Comparison of ENCODE assay signal across 13 cellular contexts in genomic region chr7:74283858-74284447, GRCh38. TPM values are rescaled to one million over a fixed set of nuclear protein-coding genes. Genes with fewer than 3 reads are reported as not detected.
DNase-seq lines count a peak whose midpoint lies in the region; TF ChIP-seq lines count a peak whose summit lies in the region.
"Had no signal": no experiment of that assay in that cellular context is flagged by ENCODE, and none has a peak within 500 bp of the region (broad histone marks: within the 10 kb centered on the region; RNA-seq: fewer than 3 reads in every experiment).

No MANE protein-coding gene starts in this region.

- peak overlapping the region; percentile 22 for H3K27ac Mint-ChIP-seq in glutamatergic neuron (ENCODE audit: unreplicated experiment)
- H3K27ac Mint-ChIP-seq: stimulated activated naive CD8-positive, alpha-beta T cell treated with anti-CD3 and anti-CD28 coated beads, Interleukin-15, Interleukin-2, amounts not matched to agents 100 ng/mL and 50 ng/mL, for 24 hours had no signal

- H3K27ac ChIP-seq in Peyer's patch (peak overlapping the region in 3 of 4 donors; percentile 73 to 87 (median 87)), substantia nigra (ENCODE audit: low read depth, low read length, poor library complexity, severe bottlenecking) (peak overlapping the region; percentile 56)

- no peaks in the 10 kb centered on the region for H3K36me3 ChIP-seq in Peyer's patch

- peaks cover 15% of the 10 kb centered on the region for H3K4me1 Mint-ChIP-seq in glutamatergic neuron (ENCODE audit: low read depth, unreplicated experiment)

- peaks cover 17% of the 10 kb centered on the region for H3K27me3 Mint-ChIP-seq in glutamatergic neuron (ENCODE audit: unreplicated experiment)

- no peak overlapping the region for H3K4me3 Mint-ChIP-seq in glutamatergic neuron (ENCODE audit: unreplicated experiment)
- H3K4me3 Mint-ChIP-seq: stimulated activated naive CD8-positive, alpha-beta T cell treated with anti-CD3 and anti-CD28 coated beads, Interleukin-15, Interleukin-2, amounts not matched to agents 100 ng/mL and 50 ng/mL, for 24 hours had no signal

- no peaks in the 10 kb centered on the region for H3K36me3 Mint-ChIP-seq in glutamatergic neuron (ENCODE audit: unreplicated experiment)

- peaks cover 8 to 64% (median 16%) of the 10 kb centered on the region in 4 donors for H3K4me1 ChIP-seq in Peyer's patch

- peak; percentile 71 for DNase-seq in DMS 273 (lab: John Stamatoyannopoulos, UW; ENCODE audit: unreplicated experiment)
- DNase-seq in DMS 273 treated with DMSO at 0.1 percent for 48 hours (lab: John Stamatoyannopoulos, UW) = no peak
- no peak for DNase-seq in Peyer's patch
- peak; percentile 47 for DNase-seq in glutamatergic neuron
- DNase-seq in substantia nigra (lab: John Stamatoyannopoulos, UW) = peak in 33 of 49 donors; percentile 9 to 69 (median 28)
- no peak for DNase-seq in GM13976 (ENCODE audit: low spot score)
- no peak for DNase-seq in activated CD8-positive, alpha-beta memory T cell treated with anti-CD3 and anti-CD28 coated beads for 24 hours
- no peak for DNase-seq in HCEC 1CT
- DNase-seq: activated naive CD4-positive, alpha-beta T cell treated with Interleukin-2 at 50 U/mL for 16 hours; NCI-H1092 treated with DMSO at 0.1 percent for 48 hours; NCI-H446; SHP77 treated with DMSO at 0.1 percent for 48 hours had no signal

- H3K9me3 Mint-ChIP-seq in glutamatergic neuron (ENCODE audit: unreplicated experiment) = peaks cover 9% of the 10 kb centered on the region
- H3K9me3 Mint-ChIP-seq: stimulated activated naive CD8-positive, alpha-beta T cell treated with anti-CD3 and anti-CD28 coated beads, Interleukin-15, Interleukin-2, amounts not matched to agents 100 ng/mL and 50 ng/mL, for 24 hours had no signal

- H3K4me3 ChIP-seq in Peyer's patch = no peak overlapping the region

- no peaks in the 10 kb centered on the region for H3K27me3 ChIP-seq in Peyer's patch

- no peak for TF ChIP-seq CTCF in Peyer's patch (IDR thresholded peaks at IDR 0.05)
- TF ChIP-seq CTCF in glutamatergic neuron (IDR thresholded peaks at IDR 0.05; ENCODE audit: partially characterized antibody, unreplicated experiment) = no peak
- TF ChIP-seq CTCF in GM13976 (IDR thresholded peaks at IDR 0.05; ENCODE audit: borderline replicate concordance, control extremely low read depth, extremely low read depth, insufficient read depth, missing control alignments) = no peak

- in situ Hi-C loops in GM13976 (cut with MboI; ENCODE audit: low sequenced_read_pairs, unreplicated experiment) = no loop called here

- no peaks in the 10 kb centered on the region for H3K9me3 ChIP-seq in Peyer's patch

- no peak for TF ChIP-seq POLR2A in Peyer's patch (IDR thresholded peaks at IDR 0.05)

RNA-seq across cellular contexts. Expression of gene CLIP2, which starts 5.3 kb away (rescaled TPM):
- total RNA-seq in Peyer's patch = 100 to 1,000 TPM in 1 of 4 donors, 10 to 100 TPM in 3; 35.4 to 212 (median 76.6) TPM
- 96.1 TPM for total RNA-seq in glutamatergic neuron (ENCODE audit: unreplicated experiment)

RNA-seq across cellular contexts. Expression of gene RFC2, which starts 29.8 kb away (rescaled TPM):
- total RNA-seq in Peyer's patch = 10 to 100 TPM in 1 of 4 donors, 1 to 10 TPM in 3; 5.8 to 23.1 (median 7.3) TPM
- total RNA-seq in glutamatergic neuron (ENCODE audit: unreplicated experiment) = 16.8 TPM

Comparison
In these comparisons a context has a peak if more than half of its experiments do, and no peak if none do; other contexts are left out.
1. DNase-seq: peak in DMS 273 (single experiment), glutamatergic neuron (single experiment) and substantia nigra (33 of 49); none in DMS 273 treated with DMSO at 0.1 percent for 48 hours (single experiment), Peyer's patch (0 of 3), GM13976 (single experiment), activated CD8-positive, alpha-beta memory T cell treated with anti-CD3 and anti-CD28 coated beads for 24 hours (single experiment) and HCEC 1CT (single experiment).